In the genomic region with DNA sequence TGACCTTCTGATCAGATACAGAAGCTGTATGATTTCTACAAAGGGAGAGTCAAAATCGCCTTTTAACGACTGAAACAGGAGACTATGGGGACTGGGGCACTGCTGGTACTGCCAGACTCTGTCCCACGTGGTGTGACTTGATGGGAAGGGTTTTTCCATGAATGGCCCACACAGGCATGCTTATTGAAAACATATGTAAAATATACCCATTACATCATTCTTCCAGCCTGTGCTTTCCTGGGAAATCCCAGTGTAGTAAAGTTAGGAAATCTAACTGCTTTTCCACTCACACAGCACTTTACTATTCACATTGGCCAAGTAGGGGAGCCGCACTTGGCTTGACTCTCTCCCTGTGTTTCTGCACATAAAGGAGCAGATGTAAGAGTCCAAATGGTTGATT, we compare ENCODE assay signal across 13 cellular contexts.
DNase-seq lines count a peak whose midpoint lies in the region; ATAC-seq and TF ChIP-seq lines count a peak whose summit lies in the region.
"Had no signal": no experiment of that assay in that cellular context is flagged by ENCODE, and none has a peak within 500 bp of the region (broad histone marks: within the 10 kb centered on the region; RNA-seq: fewer than 3 reads in every experiment).

No MANE protein-coding gene starts in this region.

- H3K27me3 ChIP-seq in BJ (ENCODE audit: control insufficient read depth, insufficient read depth, low read length), result no peaks in the 10 kb centered on the region
- no peaks in the 10 kb centered on the region for H3K27me3 ChIP-seq in foreskin keratinocyte
- H3K27me3 ChIP-seq in sigmoid colon, result no peaks in the 10 kb centered on the region

- no peak for TF ChIP-seq EP300 in sigmoid colon (IDR thresholded peaks at IDR 0.05)

- POLR2A ChIA-PET in BJ (lab: Charles Lee), result interaction anchor here (0.6 to 1.0 kb wide), 4 partner anchors 9 to 259 kb away, joined by 4 to 16 read pairs (median 10); a partner anchor contains a TSS

- H3K4me3 ChIP-seq in BJ (ENCODE audit: low read depth, low read length) (no peak overlapping the region), sigmoid colon (peak overlapping the region in 1 of 4 donors; percentile 5)
- H3K4me3 ChIP-seq: GM23338 had no signal

- no peaks in the 10 kb centered on the region for H3K9me3 ChIP-seq in sigmoid colon

- no peak for TF ChIP-seq POLR2A in sigmoid colon (IDR thresholded peaks at IDR 0.05)

- WGBS in sigmoid colon, 2 donors, result 65 to 70% methylated on average over 4 of the region's 4 CpGs

- ATAC-seq in foreskin keratinocyte (peak; percentile 67), GM21825 (IDR thresholded peaks at IDR 0.05; ENCODE audit: unreplicated experiment) (no peak)
- ATAC-seq: GM23338 had no signal

- no peak for TF ChIP-seq CTCF in BJ (IDR thresholded peaks at IDR 0.05; ENCODE audit: insufficient read depth, low read depth, low read length)
- no peak for TF ChIP-seq CTCF in foreskin keratinocyte (conservative IDR thresholded peaks at IDR 0.05)
- TF ChIP-seq CTCF in sigmoid colon (IDR thresholded peaks at IDR 0.05), result no peak

- H3K4me1 ChIP-seq in foreskin keratinocyte, result peaks cover 27% of the 10 kb centered on the region
- H3K4me1 ChIP-seq in sigmoid colon, result peaks cover 0 to 33% (median 17%) of the 10 kb centered on the region in 4 donors

- H3K27ac ChIP-seq in foreskin keratinocyte (peak overlapping the region; percentile 88), sigmoid colon (peak overlapping the region; percentile 47 to 82 (median 64))
- H3K27ac ChIP-seq: HL-60 had no signal

- CTCF ChIA-PET in BJ (lab: Yijun Ruan, JAX), result interaction anchor here (0.7 to 1.2 kb wide), 4 partner anchors 79 to 248 kb away, joined by 3 read pairs; no protein-coding TSS in a partner anchor

- intact Hi-C loops in sigmoid colon (cut with DNase I), result no loop called here

- no peaks in the 10 kb centered on the region for H3K36me3 ChIP-seq in BJ (ENCODE audit: control insufficient read depth, insufficient read depth, low read length)
- no peaks in the 10 kb centered on the region for H3K36me3 ChIP-seq in sigmoid colon

- DNase-seq in BJ (ENCODE audit: low read depth) (peak; percentile 96), amniotic epithelial cell (ENCODE audit: low read depth) (peak; percentile 75), foreskin keratinocyte (peak; percentile 87 to 88), sigmoid colon (no peak), mesenteric fat pad (ENCODE audit: low spot score) (no peak), NCI-H2081 (lab: John Stamatoyannopoulos, UW) (no peak)
- no peak for DNase-seq in activated CD4-positive, CD25-positive, alpha-beta regulatory T cell (lab: John Stamatoyannopoulos, UW)
- DNase-seq: COR-L47, NCI-H187, SIG-M5 had no signal

Comparison
In these comparisons a context has a peak if more than half of its experiments do, and no peak if none do; other contexts are left out.
1. DNase-seq: peak in BJ (single experiment), amniotic epithelial cell (single experiment) and foreskin keratinocyte (2 of 2); none in sigmoid colon (single experiment), activated CD4-positive, CD25-positive, alpha-beta regulatory T cell (0 of 4), mesenteric fat pad (single experiment) and NCI-H2081 (0 of 2).